36 cellular contexts compared by ENCODE assay signal in genomic region chr2:200007291-200007690, GRCh38. TPM values are rescaled to one million over a fixed set of nuclear protein-coding genes. Genes with fewer than 3 reads are reported as not detected.
"Had no signal": no experiment of that assay in that cellular context is flagged by ENCODE, and none has a peak within 500 bp of the region (broad histone marks: within the 10 kb centered on the region; RNA-seq: fewer than 3 reads in every experiment).

No MANE protein-coding gene starts in this region.

- H3K27me3 Mint-ChIP-seq: activated naive CD8-positive, alpha-beta T cell treated with anti-CD3 and anti-CD28 coated beads for 36 hours; dendritic cell treated with granulocyte-macrophage colony-stimulating factor and Interleukin-4, amounts not matched to agents 40 ng/mL and 50 ng/mL, for 4 days had no signal

- ATAC-seq: activated CD4-positive, CD25-positive, alpha-beta regulatory T cell treated with anti-CD3 and anti-CD28 coated beads, Interleukin-2, amount 50 U/mL, for 24 hours; activated CD8-positive, alpha-beta T cell treated with anti-CD3 and anti-CD28 coated beads for 36 hours; activated naive CD8-positive, alpha-beta T cell treated with anti-CD3 and anti-CD28 coated beads, Interleukin-2, amount 50 U/mL, for 24 hours; esophagus mucosa had no signal

- DNase-seq: activated B cell treated with CpG ODN at 0.5 μM for 24 hours; activated CD4-positive, alpha-beta T cell treated with anti-CD3 and anti-CD28 coated beads for 48 hours; activated CD4-positive, alpha-beta T cell treated with anti-CD3 and anti-CD28 coated beads, Interleukin-2, amount 50 U/mL, for 1 hour; activated CD4-positive, alpha-beta T cell treated with anti-CD3 and anti-CD28 coated beads, Interleukin-2, amount 50 U/mL, for 48 hours; activated CD8-positive, alpha-beta memory T cell treated with anti-CD3 and anti-CD28 coated beads for 24 hours; activated CD8-positive, alpha-beta memory T cell treated with anti-CD3 and anti-CD28 coated beads, Interleukin-2, amount 50 U/mL, for 4 hours; activated CD8-positive, alpha-beta T cell treated with anti-CD3 and anti-CD28 coated beads for 36 hours; activated effector memory CD4-positive, alpha-beta T cell treated with anti-CD3 and anti-CD28 coated beads, Interleukin-2, amount 50 U/mL, for 16 hours; activated naive CD4-positive, alpha-beta T cell treated with anti-CD3 and anti-CD28 coated beads for 36 hours; activated naive CD8-positive, alpha-beta T cell treated with anti-CD3 and anti-CD28 coated beads for 36 hours; activated naive CD8-positive, alpha-beta T cell treated with anti-CD3 and anti-CD28 coated beads, Interleukin-2, amount 50 U/mL, for 24 hours; activated T-cell treated with anti-CD3 and anti-CD28 coated beads, Interleukin-2, amount 50 U/mL, for 1 hour; activated T-cell treated with anti-CD3 and anti-CD28 coated beads, Interleukin-2, amount 50 U/mL, for 48 hours; central memory CD4-positive, alpha-beta T cell; cerebellar nuclear complex; dorsolateral prefrontal cortex; effector memory CD4-positive, alpha-beta T cell; endodermal cell; head of caudate nucleus; hippocampal formation; T1000; WERI-Rb-1 had no signal

- H3K4me3 Mint-ChIP-seq: activated B cell treated with CpG ODN at 0.5 μM for 24 hours; activated CD8-positive, alpha-beta T cell treated with anti-CD3 and anti-CD28 coated beads for 36 hours; activated naive CD4-positive, alpha-beta T cell treated with anti-CD3 and anti-CD28 coated beads for 36 hours; activated naive CD4-positive, alpha-beta T cell treated with anti-CD3 and anti-CD28 coated beads, Interleukin-2, amount 50 U/mL, for 24 hours; activated naive CD8-positive, alpha-beta T cell treated with anti-CD3 and anti-CD28 coated beads for 36 hours; activated naive CD8-positive, alpha-beta T cell treated with anti-CD3 and anti-CD28 coated beads, Interleukin-2, amount 50 U/mL, for 24 hours; activated T-helper 1 cell treated with anti-CD3 and anti-CD28 coated beads, Interleukin-12 subunit alpha, Interleukin-12 subunit beta, Interleukin-2, Interleukin-4 antibody, amounts not matched to agents 30 ng/mL and 10 ng/mL and 1 ng/mL, durations not matched to agents 14 hours and 24 hours and 36 hours; brain; dendritic cell treated with granulocyte-macrophage colony-stimulating factor and Interleukin-4, amounts not matched to agents 40 ng/mL and 50 ng/mL, for 4 days; endodermal cell; T-helper 1 cell treated with Interleukin-12 subunit alpha and Interleukin-12 subunit beta and Interleukin-4 antibody, amounts not matched to agents 30 μg/mL and 1 μg/mL, for 36 hours; T-helper 2 cell treated with Interferon-gamma antibody and Interleukin-4, amounts not matched to agents 5 μg/mL and 100 μg/mL, for 36 hours had no signal

- H3K36me3 Mint-ChIP-seq: activated naive CD8-positive, alpha-beta T cell treated with anti-CD3 and anti-CD28 coated beads for 36 hours had no signal

- H3K4me3 ChIP-seq: ascending aorta, breast epithelium, cardiac muscle cell, coronary artery, dorsolateral prefrontal cortex had no signal

- H3K27ac Mint-ChIP-seq: activated B cell treated with CpG ODN at 0.5 μM for 24 hours; activated CD8-positive, alpha-beta T cell treated with anti-CD3 and anti-CD28 coated beads for 36 hours; activated naive CD4-positive, alpha-beta T cell treated with anti-CD3 and anti-CD28 coated beads for 36 hours; activated naive CD4-positive, alpha-beta T cell treated with anti-CD3 and anti-CD28 coated beads, Interleukin-2, amount 50 U/mL, for 24 hours; activated naive CD8-positive, alpha-beta T cell treated with anti-CD3 and anti-CD28 coated beads for 36 hours; activated naive CD8-positive, alpha-beta T cell treated with anti-CD3 and anti-CD28 coated beads, Interleukin-2, amount 50 U/mL, for 24 hours; activated T-helper 1 cell treated with anti-CD3 and anti-CD28 coated beads, Interleukin-12 subunit alpha, Interleukin-12 subunit beta, Interleukin-2, Interleukin-4 antibody, amounts not matched to agents 30 ng/mL and 10 ng/mL and 1 ng/mL, durations not matched to agents 14 hours and 24 hours and 36 hours; activated T-helper 2 cell treated with anti-CD3 and anti-CD28 coated beads, Interferon-gamma antibody, Interleukin-2, Interleukin-4, amounts not matched to agents 10 μg/mL and 5 μg/mL and 100 μg/mL, durations not matched to agents 14 hours and 24 hours and 36 hours; brain; dendritic cell treated with granulocyte-macrophage colony-stimulating factor and Interleukin-4, amounts not matched to agents 40 ng/mL and 50 ng/mL, for 4 days; endodermal cell; T-helper 1 cell treated with Interleukin-12 subunit alpha and Interleukin-12 subunit beta and Interleukin-4 antibody, amounts not matched to agents 30 μg/mL and 1 μg/mL, for 36 hours; T-helper 2 cell treated with Interferon-gamma antibody and Interleukin-4, amounts not matched to agents 5 μg/mL and 100 μg/mL, for 36 hours had no signal

- H3K9me3 Mint-ChIP-seq: activated naive CD4-positive, alpha-beta T cell treated with anti-CD3 and anti-CD28 coated beads for 36 hours; activated naive CD8-positive, alpha-beta T cell treated with anti-CD3 and anti-CD28 coated beads for 36 hours; activated T-helper 1 cell treated with anti-CD3 and anti-CD28 coated beads, Interleukin-12 subunit alpha, Interleukin-12 subunit beta, Interleukin-2, Interleukin-4 antibody, amounts not matched to agents 30 ng/mL and 10 ng/mL and 1 ng/mL, durations not matched to agents 14 hours and 24 hours and 36 hours; activated T-helper 2 cell treated with anti-CD3 and anti-CD28 coated beads, Interferon-gamma antibody, Interleukin-2, Interleukin-4, amounts not matched to agents 10 μg/mL and 5 μg/mL and 100 μg/mL, durations not matched to agents 14 hours and 24 hours and 36 hours; T-helper 1 cell treated with Interleukin-12 subunit alpha and Interleukin-12 subunit beta and Interleukin-4 antibody, amounts not matched to agents 30 μg/mL and 1 μg/mL, for 36 hours had no signal

- H3K4me1 Mint-ChIP-seq: activated B cell treated with CpG ODN at 0.5 μM for 24 hours; activated naive CD4-positive, alpha-beta T cell treated with anti-CD3 and anti-CD28 coated beads, Interleukin-2, amount 50 U/mL, for 24 hours; activated naive CD8-positive, alpha-beta T cell treated with anti-CD3 and anti-CD28 coated beads for 36 hours; activated naive CD8-positive, alpha-beta T cell treated with anti-CD3 and anti-CD28 coated beads, Interleukin-2, amount 50 U/mL, for 24 hours had no signal

- FAIRE-seq: frontal cortex had no signal

RNA-seq across cellular contexts. Expression of gene TYW5, which starts 52.0 kb away (rescaled TPM):
- total RNA-seq: ascending aorta had no signal
